ENCODE assay signal across 17 cellular contexts in the genomic region with DNA sequence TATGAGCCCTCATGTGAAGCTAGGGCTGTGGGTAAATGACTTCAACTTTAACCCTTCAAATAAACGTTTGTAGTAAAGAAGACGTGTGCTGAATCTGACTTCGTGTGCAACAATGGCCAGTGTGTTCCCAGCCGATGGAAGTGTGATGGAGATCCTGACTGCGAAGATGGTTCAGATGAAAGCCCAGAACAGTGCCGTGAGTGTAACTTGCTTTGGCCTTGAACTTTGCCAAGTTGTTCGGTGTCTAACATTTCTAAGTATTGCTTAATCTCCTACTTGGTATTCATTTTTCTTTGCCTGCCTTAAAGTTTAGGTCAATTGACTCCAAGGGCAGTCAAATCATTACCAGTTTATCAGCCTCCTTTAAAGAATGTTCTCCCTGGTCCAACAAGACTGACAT. TPM values are rescaled to one million over a fixed set of nuclear protein-coding genes. Genes with fewer than 3 reads are reported as not detected.
DNase-seq lines count a peak whose midpoint lies in the region; ATAC-seq and TF ChIP-seq lines count a peak whose summit lies in the region.
"Had no signal": no experiment of that assay in that cellular context is flagged by ENCODE, and none has a peak within 500 bp of the region (broad histone marks: within the 10 kb centered on the region; RNA-seq: fewer than 3 reads in every experiment).

No MANE protein-coding gene starts in this region.

- H3K36me3 ChIP-seq in heart left ventricle = peaks cover 0 to 85% (median 24%) of the 10 kb centered on the region in 9 donors
- H3K36me3 ChIP-seq: Peyer's patch, SJSA1 had no signal

- TF ChIP-seq POLR2A in heart left ventricle (IDR thresholded peaks at IDR 0.05) = no peak

- no peaks in the 10 kb centered on the region for H3K9me3 ChIP-seq in heart left ventricle
- H3K9me3 ChIP-seq: Peyer's patch, SJSA1 had no signal

- DNase-seq in Right ventricle myocardium inferior (ENCODE audit: missing footprints) (no peak), heart left ventricle (no peak), fibroblast of the aortic adventitia (ENCODE audit: low read depth) (peak; percentile 58), omental fat pad (ENCODE audit: low spot score) (no peak), GM10248 (ENCODE audit: extremely low spot score) (no peak)
- DNase-seq: DMS53, GDM1, Kasumi-1, NCI-H1417, NCI-H1694 treated with DMSO at 0.1 percent for 48 hours, NCI-H2081 treated with DMSO at 0.1 percent for 48 hours, NCI-H82, Peyer's patch had no signal

- TF ChIP-seq CTCF in heart left ventricle (IDR thresholded peaks at IDR 0.05) (no peak), fibroblast of the aortic adventitia (IDR thresholded peaks at IDR 0.05; ENCODE audit: insufficient read depth, low read length) (no peak), omental fat pad (IDR thresholded peaks at IDR 0.05) (no peak), GM10248 (IDR thresholded peaks at IDR 0.05; ENCODE audit: control extremely low read depth, extremely low read depth, low read depth, missing control alignments) (no peak)

- H3K4me1 ChIP-seq in heart left ventricle = peaks cover 0 to 25% (median 5%) of the 10 kb centered on the region in 12 donors
- H3K4me1 ChIP-seq: Peyer's patch, SJSA1 had no signal

- no peak overlapping the region for H3K4me3 ChIP-seq in heart left ventricle
- H3K4me3 ChIP-seq in fibroblast of the aortic adventitia (ENCODE audit: low read depth, low read length) = no peak overlapping the region
- H3K4me3 ChIP-seq: Peyer's patch, SJSA1 had no signal

- 83 to 93% (median 91%) methylated on average over 7 of the region's 7 CpGs for WGBS in heart left ventricle, 4 donors

- intact Hi-C loops in Right ventricle myocardium inferior (cut with DNase I) (loop anchor here (10.0 kb wide), 1 partner anchor 175 kb away; no protein-coding TSS in a partner anchor), heart left ventricle (cut with DNase I) (loop anchor here in 2 of 10 donors (10.0 kb wide), 3 partner anchors 85 to 495 kb away; no protein-coding TSS in a partner anchor)

- H3K27ac ChIP-seq in heart left ventricle = peak overlapping the region in 1 of 12 donors; percentile 35
- H3K27ac ChIP-seq: Peyer's patch, SJSA1 had no signal

- peak; percentile 55 for ATAC-seq in Right ventricle myocardium inferior
- no peak for ATAC-seq in heart left ventricle
- peak; percentile 72 for ATAC-seq in omental fat pad (ENCODE audit: low FRiP score)
- no peak for ATAC-seq in HG02970 (IDR thresholded peaks at IDR 0.05; ENCODE audit: low FRiP score, unreplicated experiment)
- ATAC-seq in GM19023 (IDR thresholded peaks at IDR 0.05; ENCODE audit: unreplicated experiment) = no peak

- CTCF ChIA-PET in GM10248 (lab: Yijun Ruan, JAX) = interaction anchor here (0.5 to 2.0 kb wide), 7 partner anchors 9 to 45 kb away, joined by 3 to 7 read pairs (median 3); no protein-coding TSS in a partner anchor

- H3K27me3 ChIP-seq in heart left ventricle = no peaks in the 10 kb centered on the region
- H3K27me3 ChIP-seq: Peyer's patch, SJSA1 had no signal

- POLR2A ChIA-PET in GM10248 (lab: Yijun Ruan, JAX) = no interaction called here

RNA-seq across cellular contexts. Expression of a gene that starts 18.2 kb away (rescaled TPM):
- total RNA-seq in Right ventricle myocardium inferior (134 TPM), heart left ventricle (100 to 1,000 TPM in 7 of 9 donors, 10 to 100 TPM in 2; 67.9 to 177 (median 119) TPM), fibroblast of the aortic adventitia (ENCODE audit: low replicate concordance) (12.7 and 41.3 TPM in 2 replicates), omental fat pad (10 to 100 TPM in 3 of 4 donors, 1 to 10 TPM in 1; 5.4 to 39.3 (median 16.1) TPM)
- 10 to 100 TPM; 15.1 to 60.1 TPM for polyA plus RNA-seq in heart left ventricle
- total RNA-seq: B cell had no signal

Comparison
In these comparisons a context has a peak if more than half of its experiments do, and no peak if none do; other contexts are left out.
1. ATAC-seq: peak in Right ventricle myocardium inferior (single experiment) and omental fat pad (single experiment); none in heart left ventricle (0 of 4), HG02970 (single experiment) and GM19023 (single experiment).